Comparison of ENCODE assay signal across 27 cellular contexts in genomic region chr9:6114424-6114823, GRCh38.
DNase-seq lines count a peak whose midpoint lies in the region; ATAC-seq, FAIRE-seq and TF ChIP-seq lines count a peak whose summit lies in the region.
"Had no signal": no experiment of that assay in that cellular context is flagged by ENCODE, and none has a peak within 500 bp of the region (broad histone marks: within the 10 kb centered on the region; RNA-seq: fewer than 3 reads in every experiment).

No MANE protein-coding gene starts in this region.

- TF ChIP-seq POLR2A in upper lobe of left lung (IDR thresholded peaks at IDR 0.05) = no peak

- H3K4me1 Mint-ChIP-seq in natural killer cell treated with Interleukin-12 subunit alpha and Interleukin-12 subunit beta and Interleukin-15 and Interleukin-18, amount 100 ng/mL, for 72 hours (ENCODE audit: low read depth in 2 of 2) = no peaks in the 10 kb centered on the region
- H3K4me1 Mint-ChIP-seq in natural killer cell = no peaks in the 10 kb centered on the region
- H3K4me1 Mint-ChIP-seq in stimulated activated effector memory CD8-positive, alpha-beta T cell treated with anti-CD3 and anti-CD28 coated beads, Interleukin-12 subunit alpha, Interleukin-12 subunit beta, amount 100 ng/mL, for 72 hours = no peaks in the 10 kb centered on the region
- no peaks in the 10 kb centered on the region for H3K4me1 Mint-ChIP-seq in activated CD8-positive, alpha-beta T cell treated with anti-CD3 and anti-CD28 coated beads for 36 hours (ENCODE audit: low read depth)
- H3K4me1 Mint-ChIP-seq: B cell had no signal

- intact Hi-C loops in natural killer cell (cut with micrococcal nuclease) = no loop called here
- intact Hi-C loops in kidney (cut with DNase I) = no loop called here
- intact Hi-C loops in activated CD8-positive, alpha-beta T cell treated with anti-CD3 and anti-CD28 coated beads for 36 hours (cut with micrococcal nuclease) = no loop called here

- H3K36me3 Mint-ChIP-seq in natural killer cell treated with Interleukin-12 subunit alpha and Interleukin-12 subunit beta and Interleukin-15 and Interleukin-18, amount 100 ng/mL, for 72 hours = no peaks in the 10 kb centered on the region
- no peaks in the 10 kb centered on the region for H3K36me3 Mint-ChIP-seq in natural killer cell
- no peaks in the 10 kb centered on the region for H3K36me3 Mint-ChIP-seq in stimulated activated effector memory CD8-positive, alpha-beta T cell treated with anti-CD3 and anti-CD28 coated beads, Interleukin-12 subunit alpha, Interleukin-12 subunit beta, amount 100 ng/mL, for 72 hours
- no peaks in the 10 kb centered on the region for H3K36me3 Mint-ChIP-seq in activated CD8-positive, alpha-beta T cell treated with anti-CD3 and anti-CD28 coated beads for 36 hours (ENCODE audit: low read depth)
- H3K36me3 Mint-ChIP-seq: CD8-positive, alpha-beta T cell had no signal

- FAIRE-seq in kidney (lab: Jason Lieb, UNC) = no peak
- FAIRE-seq: A549, D721Med, GM12878, GM12892, GM18507 had no signal

- H3K9ac ChIP-seq in kidney (ENCODE audit: low read length in 2 of 2) = no peak overlapping the region
- H3K9ac ChIP-seq: BLaER1 treated with 17β-estradiol and CSF1 and Interleukin-3, amounts not matched to agents 10 nM and 100 nM had no signal

- H3K27me3 ChIP-seq in upper lobe of left lung = no peaks in the 10 kb centered on the region
- H3K27me3 ChIP-seq: BLaER1 treated with 17β-estradiol and CSF1 and Interleukin-3, amounts not matched to agents 10 nM and 100 nM had no signal

- POLR2A ChIA-PET in activated CD8-positive, alpha-beta T cell treated with anti-CD3 and anti-CD28 coated beads for 36 hours (lab: Charles Lee) = interaction anchor here (0.5 kb wide), 1 partner anchor 83 kb away, joined by 3 read pairs; no protein-coding TSS in a partner anchor

- H3K4me3 ChIP-seq in kidney (ENCODE audit: low read length in 2 of 2) (no peak overlapping the region), upper lobe of left lung (no peak overlapping the region)
- H3K4me3 ChIP-seq: A549; BLaER1 treated with 17β-estradiol and CSF1 and Interleukin-3, amounts not matched to agents 10 nM and 100 nM; GM12878 had no signal

- ATAC-seq in natural killer cell treated with Interleukin-12 subunit alpha and Interleukin-12 subunit beta and Interleukin-15 and Interleukin-18, amount 100 ng/mL, for 72 hours = peak; percentile 24 to 27
- no peak for ATAC-seq in natural killer cell
- ATAC-seq in stimulated activated effector memory CD8-positive, alpha-beta T cell treated with anti-CD3 and anti-CD28 coated beads, Interleukin-12 subunit alpha, Interleukin-12 subunit beta, amount 100 ng/mL, for 72 hours = peak; percentile 48
- ATAC-seq in upper lobe of left lung (ENCODE audit: low FRiP score in 2 of 2) = peak; percentile 20 to 40
- ATAC-seq in activated CD8-positive, alpha-beta T cell treated with anti-CD3 and anti-CD28 coated beads for 36 hours = no peak
- ATAC-seq: A549; CD8-positive, alpha-beta T cell; GM12878 had no signal

- H3K36me3 ChIP-seq in kidney (ENCODE audit: control insufficient read depth in 1 of 2, insufficient read depth in 2 of 2, low read length in 2 of 2) = no peaks in the 10 kb centered on the region
- no peaks in the 10 kb centered on the region for H3K36me3 ChIP-seq in upper lobe of left lung
- H3K36me3 ChIP-seq: BLaER1 treated with 17β-estradiol and CSF1 and Interleukin-3, amounts not matched to agents 10 nM and 100 nM had no signal

- 92 to 98% methylated on average over 2 to 6 of the region's 6 CpGs for WGBS in upper lobe of left lung, 2 donors

- peaks cover 0 to 9% of the 10 kb centered on the region in 2 donors for H3K27me3 Mint-ChIP-seq in natural killer cell treated with Interleukin-12 subunit alpha and Interleukin-12 subunit beta and Interleukin-15 and Interleukin-18, amount 100 ng/mL, for 72 hours
- peaks cover 0 to 2% of the 10 kb centered on the region in 2 donors for H3K27me3 Mint-ChIP-seq in natural killer cell (ENCODE audit: low read depth in 2 of 2)
- H3K27me3 Mint-ChIP-seq in activated CD8-positive, alpha-beta T cell treated with anti-CD3 and anti-CD28 coated beads for 36 hours = no peaks in the 10 kb centered on the region

- H3K27ac Mint-ChIP-seq in natural killer cell treated with Interleukin-12 subunit alpha and Interleukin-12 subunit beta and Interleukin-15 and Interleukin-18, amount 100 ng/mL, for 72 hours = no peak overlapping the region
- no peak overlapping the region for H3K27ac Mint-ChIP-seq in natural killer cell
- no peak overlapping the region for H3K27ac Mint-ChIP-seq in stimulated activated effector memory CD8-positive, alpha-beta T cell treated with anti-CD3 and anti-CD28 coated beads, Interleukin-12 subunit alpha, Interleukin-12 subunit beta, amount 100 ng/mL, for 72 hours
- no peak overlapping the region for H3K27ac Mint-ChIP-seq in activated CD8-positive, alpha-beta T cell treated with anti-CD3 and anti-CD28 coated beads for 36 hours
- H3K27ac Mint-ChIP-seq: B cell; CD4-positive, alpha-beta T cell; CD8-positive, alpha-beta T cell had no signal

- H3K4me1 ChIP-seq in kidney (ENCODE audit: control insufficient read depth in 1 of 2, insufficient read depth in 1 of 2, low read depth in 1 of 2, low read length in 2 of 2) (no peaks in the 10 kb centered on the region), upper lobe of left lung (no peaks in the 10 kb centered on the region)
- H3K4me1 ChIP-seq: A549; BLaER1 treated with 17β-estradiol and CSF1 and Interleukin-3, amounts not matched to agents 10 nM and 100 nM; Caco-2 had no signal

- H3K4me3 Mint-ChIP-seq in natural killer cell treated with Interleukin-12 subunit alpha and Interleukin-12 subunit beta and Interleukin-15 and Interleukin-18, amount 100 ng/mL, for 72 hours = no peak overlapping the region
- H3K4me3 Mint-ChIP-seq in natural killer cell = no peak overlapping the region
- H3K4me3 Mint-ChIP-seq in stimulated activated effector memory CD8-positive, alpha-beta T cell treated with anti-CD3 and anti-CD28 coated beads, Interleukin-12 subunit alpha, Interleukin-12 subunit beta, amount 100 ng/mL, for 72 hours = no peak overlapping the region
- no peak overlapping the region for H3K4me3 Mint-ChIP-seq in activated CD8-positive, alpha-beta T cell treated with anti-CD3 and anti-CD28 coated beads for 36 hours
- H3K4me3 Mint-ChIP-seq: B cell; CD4-positive, alpha-beta T cell; CD8-positive, alpha-beta T cell had no signal

- DNase-seq in natural killer cell treated with Interleukin-12 subunit alpha and Interleukin-12 subunit beta and Interleukin-15 and Interleukin-18, amount 100 ng/mL, for 72 hours (ENCODE audit: low spot score) = no peak
- DNase-seq in natural killer cell (no peak), kidney (peak; percentile 68), upper lobe of left lung (no peak), SIG-M5 (lab: John Stamatoyannopoulos, UW) (no peak), middle frontal gyrus (ENCODE audit: extremely low spot score, low spot score) (no peak)
- no peak for DNase-seq in stimulated activated effector memory CD8-positive, alpha-beta T cell treated with anti-CD3 and anti-CD28 coated beads, Interleukin-12 subunit alpha, Interleukin-12 subunit beta, amount 100 ng/mL, for 72 hours (ENCODE audit: low spot score in 2 of 2)
- DNase-seq in activated CD8-positive, alpha-beta T cell treated with anti-CD3 and anti-CD28 coated beads for 36 hours = no peak
- DNase-seq: AML-193; Caco-2; Calu3; CD4-positive, alpha-beta T cell; CD8-positive, alpha-beta T cell; DMS53; DMS79; DND-41; EL; GDM1 had no signal

- CTCF ChIA-PET in activated CD8-positive, alpha-beta T cell treated with anti-CD3 and anti-CD28 coated beads for 36 hours (lab: Charles Lee) = no interaction called here

- H3K9me3 Mint-ChIP-seq in natural killer cell treated with Interleukin-12 subunit alpha and Interleukin-12 subunit beta and Interleukin-15 and Interleukin-18, amount 100 ng/mL, for 72 hours = no peaks in the 10 kb centered on the region
- H3K9me3 Mint-ChIP-seq in natural killer cell = no peaks in the 10 kb centered on the region
- H3K9me3 Mint-ChIP-seq in stimulated activated effector memory CD8-positive, alpha-beta T cell treated with anti-CD3 and anti-CD28 coated beads, Interleukin-12 subunit alpha, Interleukin-12 subunit beta, amount 100 ng/mL, for 72 hours = no peaks in the 10 kb centered on the region
- H3K9me3 Mint-ChIP-seq in activated CD8-positive, alpha-beta T cell treated with anti-CD3 and anti-CD28 coated beads for 36 hours = no peaks in the 10 kb centered on the region
- H3K9me3 Mint-ChIP-seq: CD4-positive, alpha-beta T cell; CD8-positive, alpha-beta T cell had no signal

- TF ChIP-seq EP300 in upper lobe of left lung (IDR thresholded peaks at IDR 0.05) = no peak

- H3K27ac ChIP-seq in kidney (ENCODE audit: low read depth in 2 of 2, low read length in 2 of 2) (no peak overlapping the region), upper lobe of left lung (no peak overlapping the region)
- H3K27ac ChIP-seq: 22Rv1; A549; BLaER1 treated with 17β-estradiol and CSF1 and Interleukin-3, amounts not matched to agents 10 nM and 100 nM; C4-2B had no signal

- no peaks in the 10 kb centered on the region for H3K9me3 ChIP-seq in kidney (ENCODE audit: control insufficient read depth in 1 of 2, low read length in 2 of 2)
- H3K9me3 ChIP-seq in upper lobe of left lung = no peaks in the 10 kb centered on the region
- H3K9me3 ChIP-seq: A549, Caco-2 had no signal

- TF ChIP-seq CTCF in natural killer cell (IDR thresholded peaks at IDR 0.05) (no peak), kidney (IDR thresholded peaks at IDR 0.05; ENCODE audit: borderline replicate concordance, extremely low read depth, insufficient read depth) (no peak), upper lobe of left lung (IDR thresholded peaks at IDR 0.05) (no peak)
- no peak for TF ChIP-seq CTCF in activated CD8-positive, alpha-beta T cell treated with anti-CD3 and anti-CD28 coated beads for 36 hours (IDR thresholded peaks at IDR 0.05)

Comparison
In these comparisons a context has a peak if more than half of its experiments do, and no peak if none do; other contexts are left out.
1. ATAC-seq: peak in natural killer cell treated with Interleukin-12 subunit alpha and Interleukin-12 subunit beta and Interleukin-15 and Interleukin-18, amount 100 ng/mL, for 72 hours (2 of 2), stimulated activated effector memory CD8-positive, alpha-beta T cell treated with anti-CD3 and anti-CD28 coated beads, Interleukin-12 subunit alpha, Interleukin-12 subunit beta, amount 100 ng/mL, for 72 hours (single experiment) and upper lobe of left lung (2 of 2); none in natural killer cell (0 of 3) and activated CD8-positive, alpha-beta T cell treated with anti-CD3 and anti-CD28 coated beads for 36 hours (single experiment).